Comparison of ENCODE assay signal across 9 cellular contexts in the genomic region with DNA sequence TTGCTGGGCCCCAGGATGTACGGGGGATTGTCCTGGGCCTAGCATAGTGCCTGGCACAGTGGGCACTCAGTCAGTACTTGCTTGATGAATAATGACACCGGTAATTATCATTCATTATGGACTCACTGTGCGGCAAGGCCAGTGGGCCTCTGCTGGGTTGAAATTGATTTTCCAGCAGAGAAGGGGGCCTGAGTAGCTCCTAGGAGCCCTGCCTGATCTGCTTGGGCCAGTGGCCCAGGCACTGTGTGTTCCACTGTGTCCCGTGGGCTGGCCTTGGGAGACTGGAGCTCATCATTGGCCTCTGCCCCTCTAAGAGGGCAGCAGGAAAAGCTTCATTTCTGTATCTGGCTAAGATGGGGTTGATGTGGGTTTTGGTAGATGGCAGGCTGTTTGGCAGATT. TPM values are rescaled to one million over a fixed set of nuclear protein-coding genes. Genes with fewer than 3 reads are reported as not detected.
DNase-seq lines count a peak whose midpoint lies in the region; ATAC-seq and TF ChIP-seq lines count a peak whose summit lies in the region.
"Had no signal": no experiment of that assay in that cellular context is flagged by ENCODE, and none has a peak within 500 bp of the region (broad histone marks: within the 10 kb centered on the region; RNA-seq: fewer than 3 reads in every experiment).

No MANE protein-coding gene starts in this region.

- H3K9me3 ChIP-seq in CD8-positive, alpha-beta memory T cell (ENCODE audit: low read length): no peaks in the 10 kb centered on the region
- H3K9me3 ChIP-seq in prostate gland: no peaks in the 10 kb centered on the region

- no peak overlapping the region for H3K27ac ChIP-seq in CD8-positive, alpha-beta memory T cell (ENCODE audit: low read depth, low read length)
- peak overlapping the region; percentile 89 to 90 for H3K27ac ChIP-seq in prostate gland

- H3K36me3 ChIP-seq in CD8-positive, alpha-beta memory T cell (ENCODE audit: insufficient read depth, low read length): no peaks in the 10 kb centered on the region
- H3K36me3 ChIP-seq in prostate gland: no peaks in the 10 kb centered on the region

- ATAC-seq in GM18519 (IDR thresholded peaks at IDR 0.05; ENCODE audit: low FRiP score, unreplicated experiment): no peak
- ATAC-seq in GM21723 (IDR thresholded peaks at IDR 0.05; ENCODE audit: unreplicated experiment): no peak
- no peak for ATAC-seq in HG02840 (IDR thresholded peaks at IDR 0.05; ENCODE audit: low FRiP score, unreplicated experiment)

- H3K4me3 ChIP-seq in CD8-positive, alpha-beta memory T cell (ENCODE audit: low read length): no peak overlapping the region
- peak overlapping the region; percentile 61 to 65 for H3K4me3 ChIP-seq in prostate gland

- 24% methylated on average over 4 of the region's 4 CpGs for WGBS in prostate gland

- H3K4me1 ChIP-seq in CD8-positive, alpha-beta memory T cell (ENCODE audit: insufficient read depth, low read length): peaks cover 6% of the 10 kb centered on the region
- H3K4me1 ChIP-seq in prostate gland (replicated peaks): peaks cover 2% of the 10 kb centered on the region

- no peak for DNase-seq in CD8-positive, alpha-beta memory T cell
- DNase-seq in activated CD4-positive, alpha-beta memory T cell treated with anti-CD3 and anti-CD28 coated beads for 36 hours: no peak
- DNase-seq in glutamatergic neuron: no peak
- DNase-seq in prostate gland (ENCODE audit: low spot score): no peak
- DNase-seq in OCI-M2 (lab: John Stamatoyannopoulos, UW; ENCODE audit: unreplicated experiment): no peak
- DNase-seq: immature natural killer cell had no signal

- peak overlapping the region in 4 of 7 donors; percentile 17 to 43 (median 36) for H3K4me3 Mint-ChIP-seq in CD8-positive, alpha-beta memory T cell
- H3K4me3 Mint-ChIP-seq in activated CD4-positive, alpha-beta memory T cell treated with anti-CD3 and anti-CD28 coated beads for 36 hours: peak overlapping the region; percentile 21
- H3K4me3 Mint-ChIP-seq in glutamatergic neuron (ENCODE audit: unreplicated experiment): peak overlapping the region; percentile 86
- H3K4me3 Mint-ChIP-seq: immature natural killer cell had no signal

- no peaks in the 10 kb centered on the region for H3K36me3 Mint-ChIP-seq in CD8-positive, alpha-beta memory T cell
- no peaks in the 10 kb centered on the region for H3K36me3 Mint-ChIP-seq in activated CD4-positive, alpha-beta memory T cell treated with anti-CD3 and anti-CD28 coated beads for 36 hours
- H3K36me3 Mint-ChIP-seq in glutamatergic neuron (ENCODE audit: unreplicated experiment): peaks cover 4% of the 10 kb centered on the region
- H3K36me3 Mint-ChIP-seq: immature natural killer cell had no signal

- peaks cover 0 to 14% (median 3%) of the 10 kb centered on the region in 3 donors for H3K4me1 Mint-ChIP-seq in CD8-positive, alpha-beta memory T cell
- H3K4me1 Mint-ChIP-seq in activated CD4-positive, alpha-beta memory T cell treated with anti-CD3 and anti-CD28 coated beads for 36 hours (ENCODE audit: low read depth): peaks cover 9% of the 10 kb centered on the region
- H3K4me1 Mint-ChIP-seq in glutamatergic neuron (ENCODE audit: low read depth, unreplicated experiment): peaks cover 4% of the 10 kb centered on the region

- no peak for TF ChIP-seq POLR2A in prostate gland (IDR thresholded peaks at IDR 0.05)

- peaks cover 39 to 65% of the 10 kb centered on the region in 2 donors for H3K27me3 Mint-ChIP-seq in CD8-positive, alpha-beta memory T cell
- peaks cover 50% of the 10 kb centered on the region for H3K27me3 Mint-ChIP-seq in activated CD4-positive, alpha-beta memory T cell treated with anti-CD3 and anti-CD28 coated beads for 36 hours
- peaks cover 28% of the 10 kb centered on the region for H3K27me3 Mint-ChIP-seq in glutamatergic neuron (ENCODE audit: unreplicated experiment)

- no peaks in the 10 kb centered on the region for H3K27me3 ChIP-seq in CD8-positive, alpha-beta memory T cell (ENCODE audit: insufficient read depth, low read length, poor library complexity, severe bottlenecking)
- no peaks in the 10 kb centered on the region for H3K27me3 ChIP-seq in prostate gland (replicated peaks; ENCODE audit: insufficient read depth)

- no peak overlapping the region for H3K27ac Mint-ChIP-seq in CD8-positive, alpha-beta memory T cell
- no peak overlapping the region for H3K27ac Mint-ChIP-seq in activated CD4-positive, alpha-beta memory T cell treated with anti-CD3 and anti-CD28 coated beads for 36 hours
- H3K27ac Mint-ChIP-seq in glutamatergic neuron (ENCODE audit: unreplicated experiment): no peak overlapping the region
- H3K27ac Mint-ChIP-seq: immature natural killer cell had no signal

- CTCF ChIA-PET in CD8-positive, alpha-beta memory T cell (lab: Charles Lee): no interaction called here
- CTCF ChIA-PET in activated CD4-positive, alpha-beta memory T cell treated with anti-CD3 and anti-CD28 coated beads for 36 hours (lab: Charles Lee): interaction anchor here (0.7 to 1.2 kb wide), 2 partner anchors 10 to 69 kb away, joined by 3 to 7 read pairs; no protein-coding TSS in a partner anchor

- intact Hi-C loops in activated CD4-positive, alpha-beta memory T cell treated with anti-CD3 and anti-CD28 coated beads for 36 hours (cut with micrococcal nuclease): loop anchor here (1.0 to 10.0 kb wide), 2 partner anchors 9 to 369 kb away; no protein-coding TSS in a partner anchor
- intact Hi-C loops in prostate gland (cut with DNase I): loop anchor here (2.0 to 10.0 kb wide), 2 partner anchors 43 to 249 kb away; partner anchors contain the start of genes ANAPC16 and ASCC1

- POLR2A ChIA-PET in CD8-positive, alpha-beta memory T cell (lab: Charles Lee): no interaction called here
- POLR2A ChIA-PET in activated CD4-positive, alpha-beta memory T cell treated with anti-CD3 and anti-CD28 coated beads for 36 hours (lab: Charles Lee): no interaction called here

- TF ChIP-seq CTCF in glutamatergic neuron (IDR thresholded peaks at IDR 0.05; ENCODE audit: partially characterized antibody, unreplicated experiment) (no peak), prostate gland (IDR thresholded peaks at IDR 0.05) (no peak)

- no peaks in the 10 kb centered on the region for H3K9me3 Mint-ChIP-seq in CD8-positive, alpha-beta memory T cell
- H3K9me3 Mint-ChIP-seq in activated CD4-positive, alpha-beta memory T cell treated with anti-CD3 and anti-CD28 coated beads for 36 hours: no peaks in the 10 kb centered on the region
- H3K9me3 Mint-ChIP-seq in glutamatergic neuron (ENCODE audit: unreplicated experiment): peaks cover 4% of the 10 kb centered on the region

RNA-seq across cellular contexts. Expression of gene CHST3, which starts 1.4 kb away (rescaled TPM):
- under 1 TPM; 0.07 TPM for total RNA-seq in CD8-positive, alpha-beta memory T cell
- not detected for polyA plus RNA-seq in CD8-positive, alpha-beta memory T cell
- total RNA-seq in activated CD4-positive, alpha-beta memory T cell treated with anti-CD3 and anti-CD28 coated beads for 36 hours: under 1 TPM; 0.19 to 0.31 TPM
- 0.83 TPM for total RNA-seq in glutamatergic neuron (ENCODE audit: unreplicated experiment)
- total RNA-seq in prostate gland: 100 to 1,000 TPM in 1 of 2 donors, 10 to 100 TPM in 1; 16.5 to 197 TPM
- polyA plus RNA-seq: immature natural killer cell had no signal

Comparison
In these comparisons a context has a peak if more than half of its experiments do, and no peak if none do; other contexts are left out.
1. H3K4me3 Mint-ChIP-seq: peak in every context shown above with its lines; median percentile 86 in glutamatergic neuron; 36 in CD8-positive, alpha-beta memory T cell; 21 in activated CD4-positive, alpha-beta memory T cell treated with anti-CD3 and anti-CD28 coated beads for 36 hours.